18 cellular contexts compared by ENCODE assay signal in genomic region chr6:35288834-35289233, GRCh38. TPM values are rescaled to one million over a fixed set of nuclear protein-coding genes. Genes with fewer than 3 reads are reported as not detected.
DNase-seq lines count a peak whose midpoint lies in the region; ATAC-seq and TF ChIP-seq lines count a peak whose summit lies in the region.
"Had no signal": no experiment of that assay in that cellular context is flagged by ENCODE, and none has a peak within 500 bp of the region (broad histone marks: within the 10 kb centered on the region; RNA-seq: fewer than 3 reads in every experiment).

No MANE protein-coding gene starts in this region.

- no peaks in the 10 kb centered on the region for H3K27me3 Mint-ChIP-seq in T-helper 17 cell
- no peaks in the 10 kb centered on the region for H3K27me3 Mint-ChIP-seq in neural progenitor cell (ENCODE audit: insufficient read depth, low read depth)

- H2BK120ac ChIP-seq in IMR-90 (ENCODE audit: low read depth, low read length) = no peak overlapping the region

- H3K27ac ChIP-seq in IMR-90 (ENCODE audit: insufficient read depth, low read length) (no peak overlapping the region), neural progenitor cell (no peak overlapping the region)
- H3K27ac ChIP-seq: A549, C4-2B had no signal

- H3K18ac ChIP-seq in IMR-90 (ENCODE audit: low read depth, low read length) = no peak overlapping the region

- H3K36me3 Mint-ChIP-seq in T-helper 17 cell (ENCODE audit: low read depth) (peaks cover 11% of the 10 kb centered on the region), neural progenitor cell (peaks cover 21% of the 10 kb centered on the region)
- peaks cover 85% of the 10 kb centered on the region for H3K36me3 Mint-ChIP-seq in stimulated activated effector memory CD8-positive, alpha-beta T cell treated with anti-CD3 and anti-CD28 coated beads, Interleukin-12 subunit alpha, Interleukin-12 subunit beta, amount 100 ng/mL, for 72 hours

- H2BK20ac ChIP-seq in IMR-90 (ENCODE audit: low read depth, low read length) = no peak overlapping the region

- H4K5ac ChIP-seq in IMR-90 (ENCODE audit: low read depth, low read length) = no peak overlapping the region

- no peaks in the 10 kb centered on the region for H3F3A ChIP-seq in neural progenitor cell (ENCODE audit: low read depth)

- H4K91ac ChIP-seq in IMR-90 (ENCODE audit: insufficient read depth, low read depth, low read length) = no peak overlapping the region

- H3K4ac ChIP-seq in IMR-90 (ENCODE audit: low read depth, low read length) = no peak overlapping the region

- peaks cover 16% of the 10 kb centered on the region for H3K4me1 ChIP-seq in IMR-90 (ENCODE audit: control insufficient read depth, insufficient read depth, low read length)
- no peaks in the 10 kb centered on the region for H3K4me1 ChIP-seq in neural progenitor cell
- H3K4me1 ChIP-seq: A549, BE2C had no signal

- no peak overlapping the region for H2BK5ac ChIP-seq in IMR-90 (ENCODE audit: low read depth, low read length, poor library complexity, severe bottlenecking)

- CTCF ChIA-PET in IMR-90 (lab: Yijun Ruan, JAX) = interaction anchor here (1.4 kb wide), 1 partner anchor 48 kb away, joined by 3 read pairs; no protein-coding TSS in a partner anchor

- no peak overlapping the region for H4K8ac ChIP-seq in IMR-90 (ENCODE audit: low read depth in 2 of 2, low read length in 2 of 2)

- H3K27ac Mint-ChIP-seq in T-helper 17 cell (peak overlapping the region; percentile 6), neural progenitor cell (no peak overlapping the region)
- peak overlapping the region; percentile 35 for H3K27ac Mint-ChIP-seq in stimulated activated effector memory CD8-positive, alpha-beta T cell treated with anti-CD3 and anti-CD28 coated beads, Interleukin-12 subunit alpha, Interleukin-12 subunit beta, amount 100 ng/mL, for 72 hours
- H3K27ac Mint-ChIP-seq: CD8-positive, alpha-beta T cell; GM23338; H9 had no signal

- H2AK5ac ChIP-seq in IMR-90 (ENCODE audit: low read depth, low read length) = no peak overlapping the region

- H3K27me3 ChIP-seq in IMR-90 (ENCODE audit: control insufficient read depth, insufficient read depth, low read length) (no peaks in the 10 kb centered on the region), neural progenitor cell (no peaks in the 10 kb centered on the region), H7 (ENCODE audit: control insufficient read depth, insufficient read depth, low read length) (no peaks in the 10 kb centered on the region)
- H3K27me3 ChIP-seq: BE2C had no signal

- no peak overlapping the region for H3K23ac ChIP-seq in IMR-90 (ENCODE audit: low read depth, low read length)

- H3K56ac ChIP-seq in IMR-90 (ENCODE audit: extremely low read depth, insufficient read depth, low read length) = no peak overlapping the region

- TF ChIP-seq CTCF in IMR-90 (conservative IDR thresholded peaks at IDR 0.05; ENCODE audit: low read depth, low read length) = no peak
- no peak for TF ChIP-seq CTCF in neural progenitor cell (IDR thresholded peaks at IDR 0.05)

- no peak overlapping the region for H3K4me2 ChIP-seq in IMR-90 (ENCODE audit: low read depth, low read length)
- no peak overlapping the region for H3K4me2 ChIP-seq in neural progenitor cell
- H3K4me2 ChIP-seq: A549, GM23338 had no signal

- H3K9ac ChIP-seq in IMR-90 (ENCODE audit: low read depth, low read length) (no peak overlapping the region), neural progenitor cell (no peak overlapping the region)

- POLR2A ChIA-PET in IMR-90 (lab: Charles Lee; ENCODE audit: unreplicated experiment) = no interaction called here

- no peak for TF ChIP-seq POLR2A in IMR-90 (IDR thresholded peaks at IDR 0.05; ENCODE audit: low read depth, low read length)

- dilution Hi-C loops in IMR-90 (cut with HindIII; ENCODE audit: low sequenced_read_pairs, unreplicated experiment) = no loop called here

- H3K79me2 ChIP-seq in neural progenitor cell (ENCODE audit: low read depth) = no peaks in the 10 kb centered on the region

- H4K20me1 ChIP-seq in IMR-90 (ENCODE audit: insufficient read depth, low read length) (peaks cover 12% of the 10 kb centered on the region), neural progenitor cell (ENCODE audit: low read depth) (no peaks in the 10 kb centered on the region)

- no peak for ATAC-seq in IMR-90 (ENCODE audit: low read depth)
- no peak for ATAC-seq in T-helper 17 cell
- ATAC-seq in stimulated activated effector memory CD8-positive, alpha-beta T cell treated with anti-CD3 and anti-CD28 coated beads, Interleukin-12 subunit alpha, Interleukin-12 subunit beta, amount 100 ng/mL, for 72 hours = no peak
- no peak for ATAC-seq in HG03442 (IDR thresholded peaks at IDR 0.05; ENCODE audit: unreplicated experiment)
- ATAC-seq: A549; CD8-positive, alpha-beta T cell; GM23338; HepG2 had no signal

- intact Hi-C loops in IMR-90 (cut with micrococcal nuclease) = loop anchor here (1.0 kb wide), 1 partner anchor 30 kb away; the partner anchor contains the start of gene ZNF76

- H3K9me3 ChIP-seq in IMR-90 (ENCODE audit: control insufficient read depth, insufficient read depth, low read length) (no peaks in the 10 kb centered on the region), T-helper 17 cell (ENCODE audit: control insufficient read depth, low read length, poor library complexity, severe bottlenecking) (no peaks in the 10 kb centered on the region), neural progenitor cell (ENCODE audit: low read depth) (no peaks in the 10 kb centered on the region)
- H3K9me3 ChIP-seq: A549, BE2C had no signal

- H3K9me3 Mint-ChIP-seq in neural progenitor cell = no peaks in the 10 kb centered on the region
- H3K9me3 Mint-ChIP-seq in stimulated activated effector memory CD8-positive, alpha-beta T cell treated with anti-CD3 and anti-CD28 coated beads, Interleukin-12 subunit alpha, Interleukin-12 subunit beta, amount 100 ng/mL, for 72 hours = no peaks in the 10 kb centered on the region
- H3K9me3 Mint-ChIP-seq: CD8-positive, alpha-beta T cell; GM23338; H9 had no signal

- no CpG with 5 or more reads among the region's 4 CpGs for WGBS in IMR-90 (ENCODE audit: extremely low coverage in 2 of 2, insufficient read length in 1 of 2), 2 experiments

- no peak overlapping the region for H3K4me3 ChIP-seq in IMR-90 (ENCODE audit: insufficient read depth, low read depth, low read length)
- H3K4me3 ChIP-seq in neural progenitor cell = no peak overlapping the region
- no peak overlapping the region for H3K4me3 ChIP-seq in H7 (ENCODE audit: insufficient read depth, low read depth, low read length)
- H3K4me3 ChIP-seq: A549, GM23338 had no signal

- H3K4me1 Mint-ChIP-seq in T-helper 17 cell (peaks cover 6% of the 10 kb centered on the region), neural progenitor cell (peaks cover 7% of the 10 kb centered on the region)
- H3K4me1 Mint-ChIP-seq in stimulated activated effector memory CD8-positive, alpha-beta T cell treated with anti-CD3 and anti-CD28 coated beads, Interleukin-12 subunit alpha, Interleukin-12 subunit beta, amount 100 ng/mL, for 72 hours = no peaks in the 10 kb centered on the region
- H3K4me1 Mint-ChIP-seq: GM23338, H9 had no signal

- no peak for DNase-seq in IMR-90
- DNase-seq in T-helper 17 cell = no peak
- DNase-seq in neural progenitor cell (ENCODE audit: low spot score) = no peak
- DNase-seq in stimulated activated effector memory CD8-positive, alpha-beta T cell treated with anti-CD3 and anti-CD28 coated beads, Interleukin-12 subunit alpha, Interleukin-12 subunit beta, amount 100 ng/mL, for 72 hours (ENCODE audit: low spot score in 2 of 2) = no peak
- DNase-seq in H7 = no peak
- DNase-seq in stimulated activated CD4-positive, alpha-beta T cell treated with anti-CD3 and anti-CD28 coated beads, Interleukin-12 subunit alpha, Interleukin-12 subunit beta, amount 100 ng/mL, for 4 hours = no peak
- DNase-seq: BE2C; CD8-positive, alpha-beta T cell; COR-L47; DMS153; DMS79 treated with DMSO at 0.1 percent for 48 hours; EL; H9 had no signal

- TF ChIP-seq RAD21 in IMR-90 (IDR thresholded peaks at IDR 0.05; ENCODE audit: low read length) = no peak

- TSS peak; percentile 34 for BruUV-seq in IMR-90 (replicated peaks; lab: Mats Ljungman, UMichigan)

- H3K4me3 Mint-ChIP-seq in T-helper 17 cell = no peak overlapping the region
- peak overlapping the region; percentile 51 for H3K4me3 Mint-ChIP-seq in neural progenitor cell
- H3K4me3 Mint-ChIP-seq in stimulated activated effector memory CD8-positive, alpha-beta T cell treated with anti-CD3 and anti-CD28 coated beads, Interleukin-12 subunit alpha, Interleukin-12 subunit beta, amount 100 ng/mL, for 72 hours = no peak overlapping the region
- H3K4me3 Mint-ChIP-seq: CD8-positive, alpha-beta T cell; GM23338; H9 had no signal

- H2AFZ ChIP-seq in IMR-90 (replicated peaks; ENCODE audit: low read length, poor library complexity) = no peak overlapping the region
- H2AFZ ChIP-seq in neural progenitor cell (replicated peaks) = no peak overlapping the region
- H2AFZ ChIP-seq: GM23338 had no signal

- in situ Hi-C loops in IMR-90 (cut with MboI; ENCODE audit: low sequenced_read_pairs) = no loop called here

- peaks cover 17% of the 10 kb centered on the region for H3K9me1 ChIP-seq in IMR-90 (ENCODE audit: insufficient read depth, low read length)

- H3K14ac ChIP-seq in IMR-90 (replicated peaks; ENCODE audit: low read depth, low read length) = no peak overlapping the region

- peaks cover 55% of the 10 kb centered on the region for H3K36me3 ChIP-seq in IMR-90 (ENCODE audit: control insufficient read depth, insufficient read depth, low read length)
- no peaks in the 10 kb centered on the region for H3K36me3 ChIP-seq in neural progenitor cell
- peaks cover 26% of the 10 kb centered on the region for H3K36me3 ChIP-seq in H7 (replicated peaks; ENCODE audit: control insufficient read depth, insufficient read depth, low read length)

- H3K79me1 ChIP-seq in IMR-90 (ENCODE audit: low read depth in 1 of 2, low read length in 2 of 2) = no peaks in the 10 kb centered on the region

- H2AK9ac ChIP-seq in IMR-90 (replicated peaks; ENCODE audit: low read depth, low read length, poor library complexity) = no peak overlapping the region

- no peak overlapping the region for H2BK15ac ChIP-seq in IMR-90 (ENCODE audit: low read depth, low read length)

RNA-seq across cellular contexts. Expression of gene DEF6, which starts 8.8 kb away (rescaled TPM):
- total RNA-seq in IMR-90 (2012; rRNA removed) = 1.9 and 2.5 TPM in 2 replicates
- polyA plus RNA-seq in IMR-90 (2012; rRNA removed) = 4.1 and 4.2 TPM in 2 replicates
- polyA plus RNA-seq in IMR-90 (2012; cell fraction: cytosol; rRNA removed) = 1.6 and 3.0 TPM in 2 replicates
- 13.7 and 15.7 TPM in 2 replicates for polyA plus RNA-seq in IMR-90 (2012; cell fraction: nucleus; rRNA removed; ENCODE audit: low replicate concordance)
- total RNA-seq in T-helper 17 cell = 100 to 1,000 TPM; 193 to 206 TPM
- 0.17 and 0.19 TPM in 2 replicates for total RNA-seq in neural progenitor cell (ENCODE audit: low replicate concordance)
- total RNA-seq in H7 (2014; rRNA removed; shearing (Covaris generic)) = 6.5 and 10.1 TPM in 2 replicates

RNA-seq across cellular contexts. Expression of gene ZNF76, which starts 29.3 kb away (rescaled TPM):
- 15.3 and 19.9 TPM in 2 replicates for total RNA-seq in IMR-90 (2012; rRNA removed)
- polyA plus RNA-seq in IMR-90 (2012; rRNA removed) = 21.1 and 22.5 TPM in 2 replicates
- polyA plus RNA-seq in IMR-90 (2012; cell fraction: cytosol; rRNA removed) = 13.4 and 13.9 TPM in 2 replicates
- 87.4 and 150 TPM in 2 replicates for polyA plus RNA-seq in IMR-90 (2012; cell fraction: nucleus; rRNA removed; ENCODE audit: low replicate concordance)
- 10 to 100 TPM; 50.0 to 60.8 TPM for total RNA-seq in T-helper 17 cell
- 14.8 and 27.0 TPM in 2 replicates for total RNA-seq in neural progenitor cell (ENCODE audit: low replicate concordance)
- 13.8 and 17.2 TPM in 2 replicates for total RNA-seq in H7 (2014; rRNA removed; shearing (Covaris generic))

RNA-seq across cellular contexts. Expression of gene PPARD, which starts 53.5 kb away (rescaled TPM):
- 10.0 and 10.4 TPM in 2 replicates for total RNA-seq in IMR-90 (2012; rRNA removed)
- polyA plus RNA-seq in IMR-90 (2012; rRNA removed) = 69.0 and 78.3 TPM in 2 replicates
- 29.4 and 63.1 TPM in 2 replicates for polyA plus RNA-seq in IMR-90 (2012; cell fraction: cytosol; rRNA removed)
- 86.7 and 158 TPM in 2 replicates for polyA plus RNA-seq in IMR-90 (2012; cell fraction: nucleus; rRNA removed; ENCODE audit: low replicate concordance)
- 10 to 100 TPM; 25.0 to 29.9 TPM for total RNA-seq in T-helper 17 cell
- 4.9 and 8.2 TPM in 2 replicates for total RNA-seq in neural progenitor cell (ENCODE audit: low replicate concordance)
- total RNA-seq in H7 (2014; rRNA removed; shearing (Covaris generic)) = 1.9 and 3.2 TPM in 2 replicates

Comparison
In these comparisons a context has a peak if more than half of its experiments do, and no peak if none do; other contexts are left out.
1. RNA of gene DEF6, which starts 8.8 kb away (total RNA-seq): 193 to 206 TPM in T-helper 17 cell; 6.5 to 10.1 TPM in H7, 1.9 to 2.5 TPM in IMR-90 and 0.17 to 0.19 TPM in neural progenitor cell; every median in the first group is over 10 times any median in the second.